Comparison of ENCODE assay signal across 29 cellular contexts in genomic region chr1:245148069-245148468, GRCh38.
"Had no signal": no experiment of that assay in that cellular context is flagged by ENCODE, and none has a peak within 500 bp of the region (broad histone marks: within the 10 kb centered on the region; RNA-seq: fewer than 3 reads in every experiment).

No MANE protein-coding gene starts in this region.

- ATAC-seq: stimulated activated effector memory CD8-positive, alpha-beta T cell treated with anti-CD3 and anti-CD28 coated beads, Interleukin-12 subunit alpha, Interleukin-12 subunit beta, amount 100 ng/mL, for 72 hours; stimulated activated memory B cell treated with anti-CD40 and anti-IgM and Interleukin-4, amounts not matched to agents 10 μg/mL and 1 μg/mL and 100 μg/mL, for 72 hours; stimulated activated naive B cell treated with anti-CD40 and anti-IgM and Interleukin-4, amounts not matched to agents 10 μg/mL and 1 μg/mL and 100 μg/mL, for 72 hours; stimulated activated naive CD8-positive, alpha-beta T cell treated with anti-CD3 and anti-CD28 coated beads, Interleukin-15, amount 100 ng/mL, for 72 hours; stimulated activated naive CD8-positive, alpha-beta T cell treated with anti-CD3 and anti-CD28 coated beads, Interleukin-15, Interleukin-2, amounts not matched to agents 100 U/mL and 50 U/mL, for 24 hours; upper lobe of right lung had no signal

- H3K9me3 Mint-ChIP-seq: stimulated activated effector memory CD8-positive, alpha-beta T cell treated with anti-CD3 and anti-CD28 coated beads, Interleukin-12 subunit alpha, Interleukin-12 subunit beta, amount 100 ng/mL, for 72 hours; stimulated activated memory B cell treated with anti-CD40 and anti-IgM and Interleukin-4, amounts not matched to agents 10 μg/mL and 1 μg/mL and 100 μg/mL, for 72 hours; stimulated activated naive CD8-positive, alpha-beta T cell treated with anti-CD3 and anti-CD28 coated beads, Interleukin-15, amount 100 ng/mL, for 72 hours; stimulated activated naive CD8-positive, alpha-beta T cell treated with anti-CD3 and anti-CD28 coated beads, Interleukin-15, Interleukin-2, amounts not matched to agents 100 ng/mL and 50 ng/mL, for 24 hours; type B pancreatic cell had no signal

- H3K27me3 ChIP-seq: testis, thyroid gland, uterus, vagina had no signal

- H3K27ac Mint-ChIP-seq: stimulated activated effector memory CD8-positive, alpha-beta T cell treated with anti-CD3 and anti-CD28 coated beads, Interleukin-12 subunit alpha, Interleukin-12 subunit beta, amount 100 ng/mL, for 72 hours; stimulated activated memory B cell treated with anti-CD40 and anti-IgM and Interleukin-4, amounts not matched to agents 10 μg/mL and 1 μg/mL and 100 μg/mL, for 72 hours; stimulated activated naive B cell treated with anti-CD40 and anti-IgM and Interleukin-4, amounts not matched to agents 10 μg/mL and 1 μg/mL and 100 μg/mL, for 72 hours; stimulated activated naive CD8-positive, alpha-beta T cell treated with anti-CD3 and anti-CD28 coated beads, Interleukin-15, amount 100 ng/mL, for 72 hours; stimulated activated naive CD8-positive, alpha-beta T cell treated with anti-CD3 and anti-CD28 coated beads, Interleukin-15, Interleukin-2, amounts not matched to agents 100 ng/mL and 50 ng/mL, for 24 hours; type B pancreatic cell had no signal

- H3K36me3 ChIP-seq: stomach, suprapubic skin, thoracic aorta, thyroid gland, tibial artery, tibial nerve, transverse colon, upper lobe of left lung, upper lobe of right lung, uterus, vagina had no signal

- H3K36me3 Mint-ChIP-seq: stimulated activated memory B cell treated with anti-CD40 and anti-IgM and Interleukin-4, amounts not matched to agents 10 μg/mL and 1 μg/mL and 100 μg/mL, for 72 hours; stimulated activated naive B cell treated with anti-CD40 and anti-IgM and Interleukin-4, amounts not matched to agents 10 μg/mL and 1 μg/mL and 100 μg/mL, for 72 hours; type B pancreatic cell had no signal

- FAIRE-seq: urothelium cell line had no signal

- H3K27ac ChIP-seq: stomach, suprapubic skin, testis, thoracic aorta, thyroid gland, tibial artery, tibial nerve, transverse colon, upper lobe of left lung, upper lobe of right lung, uterus, vagina had no signal

- H3K4me3 Mint-ChIP-seq: stimulated activated effector memory CD8-positive, alpha-beta T cell treated with anti-CD3 and anti-CD28 coated beads, Interleukin-12 subunit alpha, Interleukin-12 subunit beta, amount 100 ng/mL, for 72 hours; stimulated activated memory B cell treated with anti-CD40 and anti-IgM and Interleukin-4, amounts not matched to agents 10 μg/mL and 1 μg/mL and 100 μg/mL, for 72 hours; stimulated activated naive B cell treated with anti-CD40 and anti-IgM and Interleukin-4, amounts not matched to agents 10 μg/mL and 1 μg/mL and 100 μg/mL, for 72 hours; stimulated activated naive CD8-positive, alpha-beta T cell treated with anti-CD3 and anti-CD28 coated beads, Interleukin-15, amount 100 ng/mL, for 72 hours; stimulated activated naive CD8-positive, alpha-beta T cell treated with anti-CD3 and anti-CD28 coated beads, Interleukin-15, Interleukin-2, amounts not matched to agents 100 ng/mL and 50 ng/mL, for 24 hours; type B pancreatic cell had no signal

- H3K4me1 ChIP-seq: testis, thyroid gland, upper lobe of right lung, vagina had no signal

- DNase-seq: stimulated activated CD4-positive, alpha-beta T cell treated with anti-CD3 and anti-CD28 coated beads, Interleukin-2, amount 100 ng/mL, for 48 hours; stimulated activated CD4-positive, alpha-beta T cell treated with anti-CD3 and anti-CD28 coated beads, Interleukin-4, amount 100 ng/mL, for 1 hour; stimulated activated CD4-positive, alpha-beta T cell treated with anti-CD3 and anti-CD28 coated beads, Interleukin-4, amount 100 ng/mL, for 24 hours; stimulated activated CD4-positive, alpha-beta T cell treated with anti-CD3 and anti-CD28 coated beads, Interleukin-4, amount 100 ng/mL, for 4 hours; stimulated activated CD8-positive, alpha-beta memory T cell treated with anti-CD3 and anti-CD28 coated beads, Interleukin-4, amount 100 ng/mL, for 48 hours; stimulated activated naive B cell treated with anti-CD40 and anti-IgM and Interleukin-4, amounts not matched to agents 10 μg/mL and 1 μg/mL and 100 μg/mL, for 72 hours; stimulated activated naive CD4-positive, alpha-beta T cell; stimulated activated naive CD4-positive, alpha-beta T cell treated with Interleukin-2 at 50 U/mL for 16 hours; stimulated activated naive CD8-positive, alpha-beta T cell treated with anti-CD3 and anti-CD28 coated beads, Interleukin-15, amount 100 ng/mL, for 72 hours; stimulated activated naive CD8-positive, alpha-beta T cell treated with anti-CD3 and anti-CD28 coated beads, Interleukin-15, Interleukin-2, amounts not matched to agents 100 U/mL and 50 U/mL, for 24 hours; stomach; substantia nigra; testis; thyroid gland; transverse colon; trophoblast cell; upper lobe of left lung; upper lobe of right lung; uterus had no signal

- H3K4me3 ChIP-seq: stomach, suprapubic skin, testis, thoracic aorta, thyroid gland, tibial artery, tibial nerve, transverse colon, upper lobe of left lung, upper lobe of right lung, uterus, vagina had no signal

- H3K9me3 ChIP-seq: stomach, suprapubic skin, testis, thoracic aorta, thyroid gland, tibial artery, tibial nerve, transverse colon, upper lobe of left lung, upper lobe of right lung, uterus, vagina had no signal
